In the genomic region with DNA sequence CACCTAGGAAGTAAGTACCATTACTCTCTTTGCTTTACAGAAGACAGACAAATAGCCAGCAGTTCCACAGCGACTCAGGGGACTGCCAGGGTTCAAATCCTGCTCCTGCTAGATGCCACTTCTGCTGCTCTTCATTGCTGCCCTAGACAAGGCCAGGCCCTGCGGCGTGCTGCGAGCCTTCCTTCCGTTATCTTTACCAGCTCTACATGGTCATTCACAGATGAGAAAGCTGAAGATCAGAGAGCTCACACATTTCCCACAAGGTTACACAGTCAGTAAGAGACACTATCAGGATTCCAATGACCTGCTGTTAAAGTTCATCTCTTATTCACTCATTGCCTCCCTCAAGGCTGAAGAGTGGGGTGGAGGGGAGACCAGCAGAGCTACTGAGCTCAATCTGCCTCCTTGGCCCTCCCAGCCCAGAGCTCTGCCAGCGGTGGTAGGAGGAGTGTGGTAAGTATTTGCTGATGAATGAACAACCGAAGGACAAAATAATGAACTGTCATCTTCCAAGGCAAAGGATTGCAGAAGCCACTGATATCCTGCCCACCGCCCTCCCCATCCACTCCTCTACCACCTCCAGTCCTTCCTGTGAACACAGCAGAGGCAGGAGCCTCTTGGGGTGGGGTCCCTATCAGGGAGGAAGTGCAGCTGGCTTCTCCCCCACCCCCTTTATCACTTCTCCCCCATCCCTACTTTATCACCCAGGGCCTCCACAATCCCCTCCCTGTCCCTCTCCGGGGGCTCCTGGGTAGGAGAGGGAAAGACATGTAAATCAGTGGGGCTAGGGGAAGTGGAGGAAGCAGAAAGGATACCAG, we compare ENCODE assay signal across 16 cellular contexts. TPM values are rescaled to one million over a fixed set of nuclear protein-coding genes. Genes with fewer than 3 reads are reported as not detected.
DNase-seq lines count a peak whose midpoint lies in the region; ATAC-seq, FAIRE-seq and TF ChIP-seq lines count a peak whose summit lies in the region.
"Had no signal": no experiment of that assay in that cellular context is flagged by ENCODE, and none has a peak within 500 bp of the region (broad histone marks: within the 10 kb centered on the region; RNA-seq: fewer than 3 reads in every experiment).

No MANE protein-coding gene starts in this region.

- H3K9me3 Mint-ChIP-seq in activated T-cell treated with anti-CD3 and anti-CD28 coated beads, Interleukin-2, amount 50 U/mL, for 72 hours = no peaks in the 10 kb centered on the region
- no peaks in the 10 kb centered on the region for H3K9me3 Mint-ChIP-seq in stimulated activated naive B cell treated with anti-CD40 and anti-IgM and Interleukin-4, amounts not matched to agents 10 μg/mL and 1 μg/mL and 100 μg/mL, for 72 hours

- peak; percentile 69 for FAIRE-seq in K562 (lab: Jason Lieb, UNC)

- POLR2A ChIA-PET in K562 (lab: Yijun Ruan, JAX) = interaction anchor here (0.6 to 2.6 kb wide), 11 partner anchors 11 to 102 kb away, joined by 3 to 11 read pairs (median 3); partner anchors contain the start of gene VDR

- peak overlapping the region; percentile 65 for H2AFZ ChIP-seq in K562 (ENCODE audit: low read depth, low read length)

- H3K27ac Mint-ChIP-seq in activated T-cell treated with anti-CD3 and anti-CD28 coated beads, Interleukin-2, amount 50 U/mL, for 72 hours = peak overlapping the region; percentile 44
- peak overlapping the region; percentile 60 for H3K27ac Mint-ChIP-seq in stimulated activated naive B cell treated with anti-CD40 and anti-IgM and Interleukin-4, amounts not matched to agents 10 μg/mL and 1 μg/mL and 100 μg/mL, for 72 hours

- H3K27me3 ChIP-seq in RWPE2 (ENCODE audit: insufficient read depth, poor library complexity, severe bottlenecking) (no peaks in the 10 kb centered on the region), K562 (ENCODE audit: control insufficient read depth in 2 of 2, insufficient read depth in 2 of 2, low read length in 2 of 2) (no peaks in the 10 kb centered on the region)
- H3K27me3 ChIP-seq: Peyer's patch had no signal

- no peak for TF ChIP-seq POLR2A in K562 (conservative IDR thresholded peaks at IDR 0.05)

- no peak for TF ChIP-seq CTCF in RWPE2 (IDR thresholded peaks at IDR 0.05; ENCODE audit: poor library complexity, severe bottlenecking)
- TF ChIP-seq CTCF in K562 (IDR thresholded peaks at IDR 0.05 in 2 of 3, conservative IDR thresholded peaks at IDR 0.05 in 1 of 3; ENCODE audit: insufficient read depth in 2 of 3, low read depth in 1 of 3, low read length in 3 of 3) = no peak

- no peaks in the 10 kb centered on the region for H3K9me3 ChIP-seq in RWPE2 (ENCODE audit: severe bottlenecking)
- no peaks in the 10 kb centered on the region for H3K9me3 ChIP-seq in K562 (replicated peaks; ENCODE audit: control insufficient read depth, insufficient read depth, low read depth, low read length)
- H3K9me3 ChIP-seq: Peyer's patch, prostate gland had no signal

- H3K4me3 Mint-ChIP-seq in activated T-cell treated with anti-CD3 and anti-CD28 coated beads, Interleukin-2, amount 50 U/mL, for 72 hours = peak overlapping the region; percentile 53 to 92
- no peak overlapping the region for H3K4me3 Mint-ChIP-seq in stimulated activated naive B cell treated with anti-CD40 and anti-IgM and Interleukin-4, amounts not matched to agents 10 μg/mL and 1 μg/mL and 100 μg/mL, for 72 hours

- H3K36me3 ChIP-seq in RWPE2 (ENCODE audit: low read depth) = no peaks in the 10 kb centered on the region
- no peaks in the 10 kb centered on the region for H3K36me3 ChIP-seq in K562 (ENCODE audit: control insufficient read depth, insufficient read depth, low read length)
- H3K36me3 ChIP-seq: Peyer's patch, prostate gland had no signal

- BruUV-seq in K562 (replicated peaks; lab: Mats Ljungman, UMichigan) = no TSS peak

- H3K27ac ChIP-seq in RWPE2 (ENCODE audit: poor library complexity, severe bottlenecking) = peak overlapping the region; percentile 43
- peak overlapping the region; percentile 71 for H3K27ac ChIP-seq in K562 (ENCODE audit: extremely low read depth, low read depth, low read length)
- H3K27ac ChIP-seq: prostate gland, VCaP had no signal

- peaks cover 2% of the 10 kb centered on the region; the same call in 1 of the 3 replicates for H3K79me2 ChIP-seq in K562 (ENCODE audit: control insufficient read depth, insufficient read depth, low read length)

- 3% methylated on average over 9 of the region's 9 CpGs for WGBS in K562 (ENCODE audit: insufficient coverage, low coverage, missing lambda C conversion rate)

- H3K36me3 Mint-ChIP-seq in activated T-cell treated with anti-CD3 and anti-CD28 coated beads, Interleukin-2, amount 50 U/mL, for 72 hours (ENCODE audit: insufficient read depth in 2 of 2) = no peaks in the 10 kb centered on the region
- no peaks in the 10 kb centered on the region for H3K36me3 Mint-ChIP-seq in stimulated activated naive B cell treated with anti-CD40 and anti-IgM and Interleukin-4, amounts not matched to agents 10 μg/mL and 1 μg/mL and 100 μg/mL, for 72 hours

- H3K4me1 ChIP-seq in RWPE2 (ENCODE audit: insufficient read depth, poor library complexity, severe bottlenecking) = peaks cover 15% of the 10 kb centered on the region
- peaks cover 51 to 77% of the 10 kb centered on the region in 2 experiments for H3K4me1 ChIP-seq in K562 (replicated peaks in 1 of 2; ENCODE audit: control insufficient read depth in 2 of 2, insufficient read depth in 2 of 2, low read length in 2 of 2)

- no peak for DNase-seq in activated T-cell treated with anti-CD3 and anti-CD28 coated beads, Interleukin-2, amount 50 U/mL, for 72 hours
- DNase-seq in activated T-cell treated with anti-CD3 and anti-CD28 coated beads for 4 hours = no peak
- DNase-seq in RWPE2 (ENCODE audit: low spot score) = no peak
- DNase-seq in K562 (ENCODE audit: extremely low read depth in 1 of 4, low spot score in 3 of 4) = peak; percentile 51 to 84 (median 62)
- no peak for DNase-seq in stimulated activated naive B cell treated with anti-CD40 and anti-IgM and Interleukin-4, amounts not matched to agents 10 μg/mL and 1 μg/mL and 100 μg/mL, for 72 hours
- no peak for DNase-seq in GF-D8 (lab: John Stamatoyannopoulos, UW)
- no peak for DNase-seq in T-helper 9 cell
- DNase-seq: EL; GOT3; NCI-H226; stimulated activated CD8-positive, alpha-beta memory T cell treated with anti-CD3 and anti-CD28 coated beads, Interleukin-4, amount 100 ng/mL, for 48 hours had no signal

- H3K9me1 ChIP-seq in K562 (ENCODE audit: control insufficient read depth, insufficient read depth, low read length) = peaks cover 4% of the 10 kb centered on the region

- intact Hi-C loops in K562 (cut with micrococcal nuclease) = loop anchor here (5.0 kb wide), 3 partner anchors 37 to 182 kb away; no protein-coding TSS in a partner anchor

- TF ChIP-seq EP300 in K562 (IDR thresholded peaks at IDR 0.05; ENCODE audit: low read length) = peak; percentile 68; the same call in 1 of the 2 replicates

- no peaks in the 10 kb centered on the region for H4K20me1 ChIP-seq in K562 (replicated peaks; ENCODE audit: control insufficient read depth, insufficient read depth, low read length)

- H3K4me3 ChIP-seq in RWPE2 (ENCODE audit: severe bottlenecking) (no peak overlapping the region), K562 (no peak overlapping the region)
- H3K4me3 ChIP-seq: coronary artery, Peyer's patch, prostate gland had no signal

- peak overlapping the region; percentile 67 for H3K4me2 ChIP-seq in K562 (ENCODE audit: insufficient read depth, low read length)

- in situ Hi-C loops in K562 (cut with MboI) = loop anchor here (5.0 kb wide), 2 partner anchors 47 to 122 kb away; no protein-coding TSS in a partner anchor

- no peak for ATAC-seq in activated T-cell treated with anti-CD3 and anti-CD28 coated beads, Interleukin-2, amount 50 U/mL, for 72 hours (replicated peaks in 1 of 2)
- ATAC-seq in RWPE2 (ENCODE audit: low read depth) (no peak), K562 (peak; percentile 41), GM19328 (IDR thresholded peaks at IDR 0.05; ENCODE audit: unreplicated experiment) (no peak)
- no peak for ATAC-seq in stimulated activated naive B cell treated with anti-CD40 and anti-IgM and Interleukin-4, amounts not matched to agents 10 μg/mL and 1 μg/mL and 100 μg/mL, for 72 hours (replicated peaks)

- no peaks in the 10 kb centered on the region for H3K27me3 Mint-ChIP-seq in activated T-cell treated with anti-CD3 and anti-CD28 coated beads, Interleukin-2, amount 50 U/mL, for 72 hours (ENCODE audit: low read depth)
- H3K27me3 Mint-ChIP-seq in stimulated activated naive B cell treated with anti-CD40 and anti-IgM and Interleukin-4, amounts not matched to agents 10 μg/mL and 1 μg/mL and 100 μg/mL, for 72 hours = no peaks in the 10 kb centered on the region

- no peak; a peak in 1 of 4 replicates for TF ChIP-seq RAD21 in K562 (CRISPR knock-in tag; conservative IDR thresholded peaks at IDR 0.05 in 1 of 2, IDR thresholded peaks at IDR 0.05 in 1 of 2)

- H3K9ac ChIP-seq in K562 (ENCODE audit: insufficient read depth in 1 of 2, low read depth in 2 of 2, low read length in 2 of 2) = peak overlapping the region; percentile 38 to 65; a peak in 3 of 4 replicates

- CTCF ChIA-PET in K562 (lab: Yijun Ruan, JAX; ENCODE audit: low intra/inter-chr PET ratio) = interaction anchor here (0.6 kb wide), 1 partner anchor 15 kb away, joined by 3 read pairs; the partner anchor contains the start of gene HDAC7

- peaks cover 97% of the 10 kb centered on the region for H3K4me1 Mint-ChIP-seq in activated T-cell treated with anti-CD3 and anti-CD28 coated beads, Interleukin-2, amount 50 U/mL, for 72 hours (ENCODE audit: low read depth)
- peaks cover 52 to 76% of the 10 kb centered on the region in 2 donors for H3K4me1 Mint-ChIP-seq in stimulated activated naive B cell treated with anti-CD40 and anti-IgM and Interleukin-4, amounts not matched to agents 10 μg/mL and 1 μg/mL and 100 μg/mL, for 72 hours

RNA-seq across cellular contexts. Expression of gene HDAC7, which starts 14.7 kb away (rescaled TPM):
- 100 to 1,000 TPM; 288 to 350 TPM for total RNA-seq in activated T-cell treated with anti-CD3 and anti-CD28 coated beads, Interleukin-2, amount 50 U/mL, for 72 hours
- 123 and 300 TPM in 2 replicates for total RNA-seq in K562 (2011; cell fraction: chromatin; rRNA removed; ENCODE audit: low replicate concordance)
- 143 and 147 TPM in 2 replicates for total RNA-seq in K562 (2011; cell fraction: nucleolus; rRNA removed)
- total RNA-seq in K562 (2011; cell fraction: nucleoplasm; rRNA removed) = 123 and 161 TPM in 2 replicates
- total RNA-seq in K562 (2014; rRNA removed) (38.4 and 57.4 TPM in 2 replicates), K562 (2014; rRNA removed; fragmentation: Illumina TruSeq; extraction: Trizol) (22.2 and 30.2 TPM in 2 replicates), K562 (2015; rRNA removed; fragmentation: Illumina TruSeq; extraction: Trizol) (26.7 and 28.2 TPM in 2 replicates), K562 (2021) (119 and 129 TPM in 2 replicates)
- polyA plus RNA-seq in K562 (2011; rRNA removed) (31.1 and 33.7 TPM in 2 replicates), K562 (2014; fragmentation: Illumina TruSeq; extraction: Trizol) (71.9 and 82.7 TPM in 2 replicates), K562 (2014; fragmentation: Nextera tagmentation; extraction: Ambion mirVana) (1 to 10 TPM; 2.5 to 3.8 TPM), K562 (2014; rRNA removed) (78.0 and 82.7 TPM in 2 replicates)
- 20.6 and 43.9 TPM in 2 replicates for polyA plus RNA-seq in K562 (2011; cell fraction: cytosol; rRNA removed)
- 215 and 430 TPM in 2 replicates for polyA plus RNA-seq in K562 (2011; cell fraction: nucleus; rRNA removed)
- polyA plus RNA-seq in K562 (2012) = 67.8 and 112 TPM in 2 replicates
- polyA minus RNA-seq in K562 (2011; rRNA and poly(A)+ RNA removed) = 8.5 and 12.0 TPM in 2 replicates
- 28.2 and 32.6 TPM in 2 replicates for polyA minus RNA-seq in K562 (2011; cell fraction: cytosol; rRNA and poly(A)+ RNA removed)
- 41.2 and 50.1 TPM in 2 replicates for polyA minus RNA-seq in K562 (2011; cell fraction: nucleus; rRNA and poly(A)+ RNA removed)

Comparison
In these comparisons a context has a peak if more than half of its experiments do, and no peak if none do; other contexts are left out.
1. DNase-seq: peak in K562 (4 of 4); none in activated T-cell treated with anti-CD3 and anti-CD28 coated beads, Interleukin-2, amount 50 U/mL, for 72 hours (0 of 2), activated T-cell treated with anti-CD3 and anti-CD28 coated beads for 4 hours (single experiment), RWPE2 (single experiment), stimulated activated naive B cell treated with anti-CD40 and anti-IgM and Interleukin-4, amounts not matched to agents 10 μg/mL and 1 μg/mL and 100 μg/mL, for 72 hours (single experiment), GF-D8 (single experiment) and T-helper 9 cell (single experiment).
2. H3K4me3 Mint-ChIP-seq: peak in activated T-cell treated with anti-CD3 and anti-CD28 coated beads, Interleukin-2, amount 50 U/mL, for 72 hours (2 of 2); none in stimulated activated naive B cell treated with anti-CD40 and anti-IgM and Interleukin-4, amounts not matched to agents 10 μg/mL and 1 μg/mL and 100 μg/mL, for 72 hours (0 of 2).